In the genomic region with DNA sequence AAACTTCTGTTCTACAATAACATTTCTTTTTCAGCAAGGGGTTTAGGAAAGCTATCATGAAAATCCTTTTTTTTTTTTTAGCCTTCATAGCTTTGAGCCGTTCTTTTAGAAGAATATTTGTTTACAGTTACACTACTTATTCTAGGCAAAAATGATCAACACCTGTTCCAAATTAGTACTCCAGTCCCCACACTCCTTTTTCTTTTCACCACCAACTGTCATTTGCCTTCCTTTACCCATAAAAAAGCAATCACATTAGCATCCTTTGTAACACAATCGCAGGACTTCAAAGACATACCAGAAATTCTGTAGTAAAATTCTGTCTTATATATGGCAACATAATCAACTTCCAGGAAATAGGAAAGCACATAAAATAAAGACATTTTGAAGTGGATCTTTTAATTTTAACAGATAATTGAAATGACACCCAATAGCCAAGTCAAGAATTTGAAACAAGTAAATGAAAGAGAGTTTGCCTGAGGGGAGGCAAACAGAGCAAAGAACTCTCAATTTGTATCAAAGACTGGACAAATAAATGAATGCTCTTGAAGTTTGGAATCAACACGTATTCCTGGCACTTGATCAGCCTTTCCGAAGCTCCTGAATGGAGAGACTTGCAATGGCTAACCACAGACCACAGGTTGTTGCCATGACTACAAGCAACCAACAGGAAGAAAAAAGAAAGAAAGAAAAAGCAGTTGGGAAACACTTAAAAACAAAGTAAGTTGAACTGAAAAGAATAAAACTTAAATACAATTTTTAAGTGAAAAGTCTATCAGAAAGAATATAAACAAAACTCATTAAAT, we compare ENCODE assay signal across 9 cellular contexts.
DNase-seq lines count a peak whose midpoint lies in the region; ATAC-seq and TF ChIP-seq lines count a peak whose summit lies in the region.
"Had no signal": no experiment of that assay in that cellular context is flagged by ENCODE, and none has a peak within 500 bp of the region (broad histone marks: within the 10 kb centered on the region; RNA-seq: fewer than 3 reads in every experiment).

No MANE protein-coding gene starts in this region.

- H3K4me1 ChIP-seq in iPS-18a (ENCODE audit: control insufficient read depth, low read depth, low read length), result peaks cover 17% of the 10 kb centered on the region

- H3K9me3 ChIP-seq in SU-DHL-6 (ENCODE audit: insufficient read depth, low read length) (no peaks in the 10 kb centered on the region), iPS-18a (ENCODE audit: control insufficient read depth, low read depth, low read length) (no peaks in the 10 kb centered on the region)

- no peaks in the 10 kb centered on the region for H4K20me1 ChIP-seq in SU-DHL-6 (ENCODE audit: low read depth, low read length)

- no peak overlapping the region for H3K27ac ChIP-seq in SU-DHL-6 (ENCODE audit: low read depth, low read length)
- peak overlapping the region; percentile 35 for H3K27ac ChIP-seq in iPS-18a (ENCODE audit: low read length)

- DNase-seq in AG09309 (ENCODE audit: low read depth), result peak; percentile 27
- DNase-seq in Jurkat, Clone E6-1 (ENCODE audit: low read depth, low spot score), result peak; percentile 89
- DNase-seq: NCI-H187 had no signal

- TF ChIP-seq CTCF in AG09309 (IDR thresholded peaks at IDR 0.05; ENCODE audit: control insufficient read depth, insufficient read depth, low read depth, low read length, missing control alignments) (no peak), SU-DHL-6 (IDR thresholded peaks at IDR 0.05; ENCODE audit: insufficient read depth, low read length, poor library complexity, severe bottlenecking) (no peak)

- 0 out of 2 replicates have a peak, but pooled peaks cover 4% of the 10 kb centered on the region for H3F3A ChIP-seq in SU-DHL-6 (ENCODE audit: insufficient read depth)

- H3K9me2 ChIP-seq in SU-DHL-6 (replicated peaks; ENCODE audit: insufficient read depth, low read length), result no peaks in the 10 kb centered on the region

- H3K79me2 ChIP-seq in SU-DHL-6 (ENCODE audit: insufficient read depth, low read length), result no peaks in the 10 kb centered on the region

- no peak overlapping the region for H3K4me2 ChIP-seq in SU-DHL-6 (ENCODE audit: low read depth, low read length, poor library complexity, severe bottlenecking)

- no peak overlapping the region for H3K4me3 ChIP-seq in AG09309 (ENCODE audit: control insufficient read depth, low read depth, low read length)
- H3K4me3 ChIP-seq in Jurkat, Clone E6-1 (ENCODE audit: low read length), result peak overlapping the region; percentile 33
- H3K4me3 ChIP-seq in SU-DHL-6 (ENCODE audit: insufficient read depth, low read length, poor library complexity, severe bottlenecking), result no peak overlapping the region
- no peak overlapping the region for H3K4me3 ChIP-seq in iPS-18a (ENCODE audit: low read length)

- H3K27me3 ChIP-seq in SU-DHL-6 (ENCODE audit: low read length), result no peaks in the 10 kb centered on the region
- no peaks in the 10 kb centered on the region for H3K27me3 ChIP-seq in iPS-18a (ENCODE audit: control insufficient read depth, insufficient read depth, low read length)

- ATAC-seq in GM21381 (IDR thresholded peaks at IDR 0.05; ENCODE audit: unreplicated experiment) (no peak), HG02870 (IDR thresholded peaks at IDR 0.05; ENCODE audit: unreplicated experiment) (no peak), GM19035 (IDR thresholded peaks at IDR 0.05; ENCODE audit: unreplicated experiment) (no peak), HG02642 (IDR thresholded peaks at IDR 0.05; ENCODE audit: poor library complexity, unreplicated experiment) (no peak)

- H3K36me3 ChIP-seq in SU-DHL-6 (ENCODE audit: low read length) (no peaks in the 10 kb centered on the region), iPS-18a (ENCODE audit: control insufficient read depth, low read depth, low read length) (no peaks in the 10 kb centered on the region)

- H2AFZ ChIP-seq in SU-DHL-6 (ENCODE audit: low read depth, low read length, severe bottlenecking), result peak overlapping the region; percentile 39

- H3K9ac ChIP-seq in SU-DHL-6 (ENCODE audit: low read length) (no peak overlapping the region), iPS-18a (ENCODE audit: low read length) (no peak overlapping the region)
